9 cellular contexts compared by ENCODE assay signal in genomic region chr12:89949457-89950195, GRCh38.
DNase-seq lines count a peak whose midpoint lies in the region; ATAC-seq and TF ChIP-seq lines count a peak whose summit lies in the region.
"Had no signal": no experiment of that assay in that cellular context is flagged by ENCODE, and none has a peak within 500 bp of the region (broad histone marks: within the 10 kb centered on the region; RNA-seq: fewer than 3 reads in every experiment).

No MANE protein-coding gene starts in this region.

- H3K36me3 Mint-ChIP-seq in CD14-positive monocyte, result no peaks in the 10 kb centered on the region
- no peaks in the 10 kb centered on the region for H3K36me3 Mint-ChIP-seq in naive thymus-derived CD8-positive, alpha-beta T cell

- no peak overlapping the region for H3K4me3 ChIP-seq in WERI-Rb-1 (ENCODE audit: low read depth, low read length)
- no peak overlapping the region for H3K4me3 ChIP-seq in HAP-1

- TF ChIP-seq CTCF in CD14-positive monocyte (IDR thresholded peaks at IDR 0.05) (peak; percentile 14), WERI-Rb-1 (IDR thresholded peaks at IDR 0.05; ENCODE audit: low read depth, low read length) (no peak)

- peaks cover 14% of the 10 kb centered on the region for H3K4me1 Mint-ChIP-seq in CD14-positive monocyte
- peaks cover 12 to 55% (median 46%) of the 10 kb centered on the region in 4 donors for H3K4me1 Mint-ChIP-seq in naive thymus-derived CD8-positive, alpha-beta T cell

- ATAC-seq in GM19023 (IDR thresholded peaks at IDR 0.05; ENCODE audit: unreplicated experiment) (peak; percentile 90), HG03097 (IDR thresholded peaks at IDR 0.05; ENCODE audit: low FRiP score, unreplicated experiment) (peak; percentile 87)
- peak; percentile 84 to 93 for ATAC-seq in naive thymus-derived CD8-positive, alpha-beta T cell

- intact Hi-C loops in CD14-positive monocyte (cut with micrococcal nuclease), result no loop called here

- H3K27me3 ChIP-seq in WERI-Rb-1 (ENCODE audit: insufficient read depth, low read depth, severe bottlenecking) (no peaks in the 10 kb centered on the region), HAP-1 (ENCODE audit: low read depth) (no peaks in the 10 kb centered on the region)

- peak; percentile 57 for DNase-seq in CD14-positive monocyte (ENCODE audit: low spot score)
- peak; percentile 45 for DNase-seq in SK-MEL-5 (ENCODE audit: low read depth, low spot score)
- peak; percentile 49 for DNase-seq in dedifferentiated amniotic fluid mesenchymal stem cell (ENCODE audit: extremely low spot score)
- peak in 9 of 10 donors; percentile 29 to 91 (median 78) for DNase-seq in naive thymus-derived CD8-positive, alpha-beta T cell
- no peak for DNase-seq in WERI-Rb-1
- DNase-seq in HAP-1 (ENCODE audit: low spot score in 2 of 2), result no peak

- no peaks in the 10 kb centered on the region for H3K9me3 ChIP-seq in WERI-Rb-1 (ENCODE audit: severe bottlenecking)
- no peaks in the 10 kb centered on the region for H3K9me3 ChIP-seq in HAP-1

- H3K4me3 Mint-ChIP-seq in CD14-positive monocyte, result peak overlapping the region in 1 of 2 donors; percentile 2
- peak overlapping the region in 9 of 10 donors; percentile 13 to 80 (median 51) for H3K4me3 Mint-ChIP-seq in naive thymus-derived CD8-positive, alpha-beta T cell

- POLR2A ChIA-PET in naive thymus-derived CD8-positive, alpha-beta T cell (lab: Charles Lee), result interaction anchor here (0.6 to 5.5 kb wide), 5 partner anchors 48 to 330 kb away, joined by 3 to 43 read pairs (median 9); partner anchors contain the start of gene ATP2B1

- H3K36me3 ChIP-seq in WERI-Rb-1 (no peaks in the 10 kb centered on the region), HAP-1 (replicated peaks) (no peaks in the 10 kb centered on the region)

- in situ Hi-C loops in SK-MEL-5 (cut with HindIII; ENCODE audit: low pct_unique_long_range_greater_than_20kb, low sequenced_read_pairs), result no loop called here
- in situ Hi-C loops in HAP-1 (cut with MboI; ENCODE audit: low sequenced_read_pairs), result no loop called here

- H3K27ac ChIP-seq in WERI-Rb-1, result no peak overlapping the region
- H3K27ac ChIP-seq: KMS-11 had no signal

- no peaks in the 10 kb centered on the region for H3K27me3 Mint-ChIP-seq in CD14-positive monocyte (ENCODE audit: low read depth in 3 of 3)
- H3K27me3 Mint-ChIP-seq in naive thymus-derived CD8-positive, alpha-beta T cell, result no peaks in the 10 kb centered on the region

- H3K9me3 Mint-ChIP-seq in CD14-positive monocyte, result no peaks in the 10 kb centered on the region
- peaks cover 0 to 1% (median 0%) of the 10 kb centered on the region in 9 donors for H3K9me3 Mint-ChIP-seq in naive thymus-derived CD8-positive, alpha-beta T cell

- H3K4me1 ChIP-seq in HAP-1, result peaks cover 6% of the 10 kb centered on the region

- H3K27ac Mint-ChIP-seq in CD14-positive monocyte, result peak overlapping the region in 5 of 7 donors; percentile 26 to 75 (median 57)
- peak overlapping the region; percentile 77 to 96 (median 92) for H3K27ac Mint-ChIP-seq in naive thymus-derived CD8-positive, alpha-beta T cell

Comparison
In these comparisons a context has a peak if more than half of its experiments do, and no peak if none do; other contexts are left out.
1. DNase-seq: peak in CD14-positive monocyte (single experiment), SK-MEL-5 (single experiment), dedifferentiated amniotic fluid mesenchymal stem cell (single experiment) and naive thymus-derived CD8-positive, alpha-beta T cell (9 of 10); none in WERI-Rb-1 (single experiment) and HAP-1 (0 of 2).
2. Peak in every context shown above with its lines, with median percentiles within 50 percentile points of each other: ATAC-seq.